In the genomic region with DNA sequence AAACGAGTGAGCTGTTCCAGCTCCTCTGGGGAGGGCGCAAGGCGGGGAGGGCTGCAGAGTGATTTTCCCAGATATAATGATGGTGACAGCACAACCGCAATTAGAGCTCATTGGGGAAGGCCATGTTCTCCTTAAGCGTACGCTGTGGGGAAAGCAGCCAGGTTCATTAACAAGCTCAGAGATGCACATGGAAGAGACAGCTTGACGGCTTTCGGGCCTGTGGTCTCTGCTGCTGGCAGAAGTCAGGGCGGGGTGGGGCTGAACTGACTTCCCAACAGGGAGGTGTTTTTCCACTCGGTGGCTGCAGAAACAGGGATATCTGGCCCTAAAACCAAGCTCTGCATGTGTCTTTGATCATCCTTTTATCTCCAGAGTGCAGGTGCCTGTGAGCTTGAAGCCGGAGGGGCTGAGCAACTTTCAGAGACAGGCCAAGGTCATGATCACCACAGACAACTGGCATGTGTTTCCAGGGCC, we compare ENCODE assay signal across 18 cellular contexts. TPM values are rescaled to one million over a fixed set of nuclear protein-coding genes. Genes with fewer than 3 reads are reported as not detected.
"Had no signal": no experiment of that assay in that cellular context is flagged by ENCODE, and none has a peak within 500 bp of the region (broad histone marks: within the 10 kb centered on the region; RNA-seq: fewer than 3 reads in every experiment).

No MANE protein-coding gene starts in this region.

- H3K36me3 ChIP-seq: cardiac muscle cell, colonic mucosa, gastroesophageal sphincter, ovary, thyroid gland had no signal

- H3K27me3 ChIP-seq: cardiac muscle cell, colonic mucosa, hepatocyte, ovary, thyroid gland had no signal

- H3K4me3 ChIP-seq: cardiac muscle cell, colonic mucosa, gastroesophageal sphincter, hepatocyte, ovary, thyroid gland had no signal

- ATAC-seq: activated CD4-positive, CD25-positive, alpha-beta regulatory T cell treated with anti-CD3 and anti-CD28 coated beads, Interleukin-2, amount 50 U/mL, for 24 hours; gastroesophageal sphincter; left lobe of liver; stimulated activated effector memory CD8-positive, alpha-beta T cell treated with anti-CD3 and anti-CD28 coated beads, Interleukin-12 subunit alpha, Interleukin-12 subunit beta, amount 100 ng/mL, for 72 hours had no signal

- H3K4me1 ChIP-seq: colonic mucosa, gastroesophageal sphincter, thyroid gland had no signal

- H3K9me3 ChIP-seq: colonic mucosa, gastroesophageal sphincter, ovary, thyroid gland had no signal

- H3K27ac ChIP-seq: cardiac muscle cell, colonic mucosa, gastroesophageal sphincter, hepatocyte, ovary, thyroid gland had no signal

- DNase-seq: activated naive CD4-positive, alpha-beta T cell treated with anti-CD3 and anti-CD28 coated beads, Interleukin-2, amount 50 U/mL, for 16 hours; colonic mucosa; islet precursor cell; midbrain; ovary; thyroid gland had no signal

RNA-seq across cellular contexts. Expression of a gene that starts 24.0 kb away (rescaled TPM):
- total RNA-seq: activated T-helper 2 cell treated with anti-CD3 and anti-CD28 coated beads, Interferon-gamma antibody, Interleukin-2, Interleukin-4, amounts not matched to agents 10 μg/mL and 5 μg/mL and 100 μg/mL, durations not matched to agents 14 hours and 24 hours and 36 hours; astrocyte; cardiac muscle cell; colonic mucosa; gastroesophageal sphincter; hepatocyte; left lobe of liver; lung microvascular endothelial cell; pulmonary artery endothelial cell; thyroid gland had no signal
- polyA plus RNA-seq: adipose tissue, cardiac muscle cell, esophagus, hepatocyte, ovary had no signal

RNA-seq across cellular contexts. Expression of a gene that starts 55.8 kb away (rescaled TPM):
- total RNA-seq: activated T-helper 2 cell treated with anti-CD3 and anti-CD28 coated beads, Interferon-gamma antibody, Interleukin-2, Interleukin-4, amounts not matched to agents 10 μg/mL and 5 μg/mL and 100 μg/mL, durations not matched to agents 14 hours and 24 hours and 36 hours; lung microvascular endothelial cell; pulmonary artery endothelial cell had no signal
